In genomic region chr14:34536951-34537676, GRCh38 we compare ENCODE assay signal across 11 cellular contexts. TPM values are rescaled to one million over a fixed set of nuclear protein-coding genes. Genes with fewer than 3 reads are reported as not detected.
DNase-seq lines count a peak whose midpoint lies in the region; ATAC-seq and TF ChIP-seq lines count a peak whose summit lies in the region.
"Had no signal": no experiment of that assay in that cellular context is flagged by ENCODE, and none has a peak within 500 bp of the region (broad histone marks: within the 10 kb centered on the region; RNA-seq: fewer than 3 reads in every experiment).

No MANE protein-coding gene starts in this region.

- no peak overlapping the region for H2AFZ ChIP-seq in OCI-LY1 (ENCODE audit: low read length)

- no peak overlapping the region for H3K27ac ChIP-seq in CD8-positive, alpha-beta memory T cell (ENCODE audit: low read depth, low read length)
- no peak overlapping the region for H3K27ac ChIP-seq in OCI-LY1 (ENCODE audit: low read depth, low read length, poor library complexity, severe bottlenecking)
- H3K27ac ChIP-seq in duodenal mucosa (ENCODE audit: low read depth, low read length): no peak overlapping the region

- no peaks in the 10 kb centered on the region for H3K9me3 Mint-ChIP-seq in CD8-positive, alpha-beta memory T cell
- H3K9me3 Mint-ChIP-seq in nephron progenitor cell: no peaks in the 10 kb centered on the region
- H3K9me3 Mint-ChIP-seq: T-helper 1 cell treated with Interleukin-12 subunit alpha and Interleukin-12 subunit beta and Interleukin-4 antibody, amounts not matched to agents 30 μg/mL and 1 μg/mL, for 36 hours had no signal

- H3K4me1 ChIP-seq in CD8-positive, alpha-beta memory T cell (ENCODE audit: insufficient read depth, low read length): peaks cover 26% of the 10 kb centered on the region
- H3K4me1 ChIP-seq in OCI-LY1 (ENCODE audit: insufficient read depth, low read length, severe bottlenecking) (peaks cover 22% of the 10 kb centered on the region), duodenal mucosa (ENCODE audit: control insufficient read depth in 1 of 2, insufficient read depth in 2 of 2, low read length in 2 of 2) (peaks cover 5 to 17% of the 10 kb centered on the region in 2 donors)

- no peaks in the 10 kb centered on the region for H4K20me1 ChIP-seq in OCI-LY1 (ENCODE audit: insufficient read depth, low read length)

- no peaks in the 10 kb centered on the region for H3K27me3 ChIP-seq in CD8-positive, alpha-beta memory T cell (ENCODE audit: insufficient read depth, low read length, poor library complexity, severe bottlenecking)
- H3K27me3 ChIP-seq in OCI-LY1 (ENCODE audit: insufficient read depth, low read length): no peaks in the 10 kb centered on the region
- H3K27me3 ChIP-seq in duodenal mucosa (ENCODE audit: control insufficient read depth in 1 of 2, insufficient read depth in 2 of 2, low read length in 2 of 2): no peaks in the 10 kb centered on the region

- CTCF ChIA-PET in CD8-positive, alpha-beta memory T cell (lab: Charles Lee): interaction anchor here (1.6 kb wide), 1 partner anchor 14 kb away, joined by 4 read pairs; no protein-coding TSS in a partner anchor

- no peak for DNase-seq in CD8-positive, alpha-beta memory T cell
- no peak for DNase-seq in nephron progenitor cell
- no peak for DNase-seq in NCI-H1694 (lab: John Stamatoyannopoulos, UW)
- no peak for DNase-seq in dedifferentiated amniotic fluid mesenchymal stem cell (ENCODE audit: extremely low spot score)
- DNase-seq: activated CD8-positive, alpha-beta memory T cell treated with anti-CD3 and anti-CD28 coated beads, Interleukin-2, amount 10 ng/mL, durations not matched to agents 7 days and 5 days; NCI-H748 treated with DMSO at 0.1 percent for 48 hours had no signal

- no peaks in the 10 kb centered on the region for H3K9me3 ChIP-seq in CD8-positive, alpha-beta memory T cell (ENCODE audit: low read length)
- no peaks in the 10 kb centered on the region for H3K9me3 ChIP-seq in OCI-LY1 (ENCODE audit: low read length)
- no peaks in the 10 kb centered on the region for H3K9me3 ChIP-seq in duodenal mucosa (ENCODE audit: control insufficient read depth in 1 of 2, low read length in 2 of 2)

- peaks cover 22% of the 10 kb centered on the region for H3K79me2 ChIP-seq in OCI-LY1 (ENCODE audit: insufficient read depth, low read length)

- H3K4me2 ChIP-seq in OCI-LY1 (ENCODE audit: low read length): peak overlapping the region; percentile 19; the same call in 1 of the 2 replicates

- no peak overlapping the region for H3K4me3 ChIP-seq in CD8-positive, alpha-beta memory T cell (ENCODE audit: low read length)
- H3K4me3 ChIP-seq in OCI-LY1 (ENCODE audit: low read depth, low read length, poor library complexity, severe bottlenecking) (peak overlapping the region; percentile 16), duodenal mucosa (ENCODE audit: low read depth in 1 of 2, low read length in 2 of 2) (peak overlapping the region; percentile 96 to 100)

- no peaks in the 10 kb centered on the region for H3K27me3 Mint-ChIP-seq in CD8-positive, alpha-beta memory T cell
- H3K27me3 Mint-ChIP-seq in nephron progenitor cell (ENCODE audit: low read depth, poor library complexity): no peaks in the 10 kb centered on the region
- H3K27me3 Mint-ChIP-seq: activated CD8-positive, alpha-beta memory T cell treated with anti-CD3 and anti-CD28 coated beads, Interleukin-2, amount 10 ng/mL, durations not matched to agents 7 days and 5 days had no signal

- peak overlapping the region in 6 of 8 donors; percentile 23 to 72 (median 54) for H3K27ac Mint-ChIP-seq in CD8-positive, alpha-beta memory T cell
- H3K27ac Mint-ChIP-seq in nephron progenitor cell: no peak overlapping the region
- H3K27ac Mint-ChIP-seq: T-helper 1 cell treated with Interleukin-12 subunit alpha and Interleukin-12 subunit beta and Interleukin-4 antibody, amounts not matched to agents 30 μg/mL and 1 μg/mL, for 36 hours had no signal

- H3F3A ChIP-seq in OCI-LY1 (ENCODE audit: insufficient read depth, low read length): no peaks in the 10 kb centered on the region

- H3K9me2 ChIP-seq in OCI-LY1 (ENCODE audit: low read depth, low read length): no peaks in the 10 kb centered on the region

- POLR2A ChIA-PET in CD8-positive, alpha-beta memory T cell (lab: Charles Lee): no interaction called here

- peak overlapping the region in 5 of 7 donors; percentile 20 to 44 (median 40) for H3K4me3 Mint-ChIP-seq in CD8-positive, alpha-beta memory T cell
- H3K4me3 Mint-ChIP-seq in nephron progenitor cell: peak overlapping the region; percentile 99
- H3K4me3 Mint-ChIP-seq: activated CD8-positive, alpha-beta memory T cell treated with anti-CD3 and anti-CD28 coated beads, Interleukin-2, amount 10 ng/mL, durations not matched to agents 7 days and 5 days had no signal

- H3K4me1 Mint-ChIP-seq in CD8-positive, alpha-beta memory T cell: peaks cover 35 to 51% (median 47%) of the 10 kb centered on the region in 3 donors
- peaks cover 26% of the 10 kb centered on the region for H3K4me1 Mint-ChIP-seq in nephron progenitor cell

- H3K36me3 Mint-ChIP-seq in CD8-positive, alpha-beta memory T cell: peaks cover 4 to 40% (median 8%) of the 10 kb centered on the region in 3 donors
- H3K36me3 Mint-ChIP-seq in nephron progenitor cell (ENCODE audit: low read depth): peaks cover 29% of the 10 kb centered on the region

- no peak overlapping the region; the same call in 1 of the 2 replicates for H3K9ac ChIP-seq in OCI-LY1 (ENCODE audit: low read length)
- no peak overlapping the region for H3K9ac ChIP-seq in duodenal mucosa (ENCODE audit: low read depth in 1 of 2, low read length in 2 of 2)

- TF ChIP-seq CTCF in OCI-LY1 (IDR thresholded peaks at IDR 0.05; ENCODE audit: low read length): no peak
- TF ChIP-seq CTCF in nephron progenitor cell (IDR thresholded peaks at IDR 0.05): no peak

- ATAC-seq in GM21528 (IDR thresholded peaks at IDR 0.05; ENCODE audit: low FRiP score, unreplicated experiment) (no peak), HG02678 (IDR thresholded peaks at IDR 0.05; ENCODE audit: unreplicated experiment) (no peak)
- ATAC-seq: activated CD8-positive, alpha-beta memory T cell treated with anti-CD3 and anti-CD28 coated beads, Interleukin-2, amount 10 ng/mL, durations not matched to agents 7 days and 5 days had no signal

- H3K36me3 ChIP-seq in CD8-positive, alpha-beta memory T cell (ENCODE audit: insufficient read depth, low read length): peaks cover 17% of the 10 kb centered on the region
- peaks cover 30% of the 10 kb centered on the region for H3K36me3 ChIP-seq in OCI-LY1 (ENCODE audit: insufficient read depth, low read length)
- H3K36me3 ChIP-seq in duodenal mucosa (ENCODE audit: control insufficient read depth in 1 of 2, insufficient read depth in 2 of 2, low read length in 2 of 2): peaks cover 8 to 21% of the 10 kb centered on the region in 2 donors

RNA-seq across cellular contexts. Expression of gene EAPP, which starts 2.4 kb away (rescaled TPM):
- 10 to 100 TPM; 36.4 to 38.6 TPM for total RNA-seq in CD8-positive, alpha-beta memory T cell
- 96.2 TPM for polyA plus RNA-seq in CD8-positive, alpha-beta memory T cell
